In the genomic region with DNA sequence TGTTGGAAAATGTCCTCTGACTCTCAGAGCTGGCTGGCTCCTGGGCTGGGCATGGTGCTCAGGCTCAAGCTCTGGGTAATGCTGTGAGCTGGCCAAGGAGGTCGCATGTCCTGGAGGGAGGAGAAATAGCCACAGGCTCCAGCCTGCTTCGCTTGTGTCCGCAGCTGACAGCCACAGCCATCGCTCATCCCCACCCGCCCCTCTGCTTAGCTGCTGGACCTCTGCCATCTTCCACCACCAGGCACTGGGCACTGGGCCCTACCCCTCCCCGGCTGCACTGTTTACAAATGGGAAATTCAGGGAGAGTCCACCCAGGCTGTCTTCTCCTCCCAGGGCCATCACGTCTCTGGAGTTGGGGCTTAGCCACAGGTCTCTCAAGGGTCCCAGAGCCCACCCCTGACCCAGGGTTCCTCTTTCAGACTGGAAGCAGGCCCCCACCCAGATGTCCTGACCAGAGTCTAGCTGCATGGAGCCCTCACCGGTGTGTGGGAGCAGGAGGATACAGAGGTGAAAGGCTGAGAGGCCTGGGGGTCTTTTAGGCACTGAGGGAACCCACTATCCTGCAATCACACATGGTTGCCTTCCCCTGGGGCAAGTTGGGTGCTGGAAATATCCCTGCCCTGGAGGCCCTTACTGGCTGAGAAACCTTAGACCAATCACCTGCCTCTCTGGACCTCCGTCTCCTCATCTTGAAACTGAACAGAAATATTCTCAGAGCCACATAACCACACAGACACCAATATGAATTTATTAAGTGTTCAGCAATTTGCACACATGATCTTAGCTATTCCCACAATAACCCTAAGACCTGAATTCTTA, we compare ENCODE assay signal across 8 cellular contexts.
DNase-seq lines count a peak whose midpoint lies in the region; ATAC-seq and TF ChIP-seq lines count a peak whose summit lies in the region.

No MANE protein-coding gene starts in this region.

- H3K4me1 ChIP-seq in esophagus squamous epithelium (peaks cover 0 to 31% (median 13%) of the 10 kb centered on the region in 3 donors), ovary (ENCODE audit: insufficient read depth) (peaks cover 7% of the 10 kb centered on the region)

- WGBS in esophagus squamous epithelium, 2 donors: 54 to 67% methylated on average over 3 to 4 of the region's 9 CpGs
- 24 to 45% (median 42%) methylated on average over 8 to 9 of the region's 9 CpGs for WGBS in ovary, 3 donors

- H3K4me3 ChIP-seq in esophagus squamous epithelium: no peak overlapping the region
- no peak overlapping the region for H3K4me3 ChIP-seq in ovary

- H3K36me3 ChIP-seq in esophagus squamous epithelium: no peaks in the 10 kb centered on the region
- H3K36me3 ChIP-seq in ovary: no peaks in the 10 kb centered on the region

- peak; percentile 52 for ATAC-seq in GM21717 (IDR thresholded peaks at IDR 0.05; ENCODE audit: unreplicated experiment)

- TF ChIP-seq CTCF in esophagus squamous epithelium (IDR thresholded peaks at IDR 0.05) (no peak), ovary (IDR thresholded peaks at IDR 0.05) (no peak)

- TF ChIP-seq POLR2A in esophagus squamous epithelium (IDR thresholded peaks at IDR 0.05) (no peak), ovary (IDR thresholded peaks at IDR 0.05) (no peak)

- H3K27ac ChIP-seq in esophagus squamous epithelium: peak overlapping the region; percentile 10 to 69 (median 56)
- no peak overlapping the region for H3K27ac ChIP-seq in ovary

- DNase-seq in GM04504 (ENCODE audit: low read depth): peak; percentile 17
- DNase-seq in NCI-H2227 (lab: John Stamatoyannopoulos, UW; ENCODE audit: unreplicated experiment): peak; percentile 15
- no peak for DNase-seq in esophagus squamous epithelium (lab: John Stamatoyannopoulos, UW)
- peak; percentile 35 to 83 (median 68) for DNase-seq in ovary
- no peak for DNase-seq in NK-92 treated with Interleukin-12 subunit alpha and Interleukin-12 subunit beta, amount 100 ng/mL, for 24 hours (lab: John Stamatoyannopoulos, UW)
- no peak for DNase-seq in NCI-H510A (lab: John Stamatoyannopoulos, UW)
- DNase-seq in HCEC 1CT: no peak

- TF ChIP-seq EP300 in ovary (IDR thresholded peaks at IDR 0.05): no peak

- H3K9me3 ChIP-seq in esophagus squamous epithelium: no peaks in the 10 kb centered on the region
- H3K9me3 ChIP-seq in ovary: no peaks in the 10 kb centered on the region

- intact Hi-C loops in esophagus squamous epithelium (cut with DNase I): loop anchor here (10.0 kb wide), 1 partner anchor 97 kb away; a partner anchor contains a TSS
- intact Hi-C loops in ovary (cut with DNase I): loop anchor here in 3 of 4 donors (10.0 kb wide), 3 partner anchors 97 to 477 kb away; a partner anchor contains a TSS

- H3K27me3 ChIP-seq in esophagus squamous epithelium: no peaks in the 10 kb centered on the region
- H3K27me3 ChIP-seq in ovary: no peaks in the 10 kb centered on the region

Comparison
In these comparisons a context has a peak if more than half of its experiments do, and no peak if none do; other contexts are left out.
1. DNase-seq: peak in GM04504 (single experiment), NCI-H2227 (single experiment) and ovary (5 of 5); none in esophagus squamous epithelium (single experiment), NK-92 treated with Interleukin-12 subunit alpha and Interleukin-12 subunit beta, amount 100 ng/mL, for 24 hours (single experiment), NCI-H510A (single experiment) and HCEC 1CT (single experiment).
2. H3K27ac ChIP-seq: peak in esophagus squamous epithelium (4 of 4); none in ovary (0 of 2).